Comparison of ENCODE assay signal across 14 cellular contexts in the genomic region with DNA sequence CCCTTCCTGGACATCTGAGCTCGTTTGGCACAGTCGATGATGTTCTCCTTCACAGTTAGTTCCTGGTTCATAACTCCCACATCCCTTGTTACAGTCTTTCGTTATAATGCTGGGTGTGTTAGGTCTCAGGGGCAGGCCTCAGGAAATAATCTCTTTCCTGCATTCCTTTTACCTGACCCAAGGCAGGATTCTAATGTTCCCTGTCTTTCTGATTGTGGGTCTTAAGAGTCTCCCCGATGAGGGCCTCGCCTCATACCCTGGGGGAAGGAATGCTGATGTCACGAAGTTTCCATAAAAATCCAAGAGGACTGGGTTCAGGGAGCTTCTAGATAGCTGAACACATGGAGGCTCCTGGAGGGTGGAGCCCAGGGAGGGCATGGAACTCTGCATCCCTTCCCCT.
DNase-seq lines count a peak whose midpoint lies in the region; ATAC-seq and TF ChIP-seq lines count a peak whose summit lies in the region.
"Had no signal": no experiment of that assay in that cellular context is flagged by ENCODE, and none has a peak within 500 bp of the region (broad histone marks: within the 10 kb centered on the region; RNA-seq: fewer than 3 reads in every experiment).

No MANE protein-coding gene starts in this region.

- H3K4me1 ChIP-seq in ascending aorta (peaks cover 0 to 39% of the 10 kb centered on the region in 2 donors), left lung (peaks cover 35 to 79% of the 10 kb centered on the region in 2 donors)

- H3K9me3 ChIP-seq in ascending aorta (no peaks in the 10 kb centered on the region), left lung (no peaks in the 10 kb centered on the region)
- H3K9me3 ChIP-seq: sigmoid colon had no signal

- intact Hi-C loops in ascending aorta (cut with DNase I): no loop called here
- intact Hi-C loops in left lung (cut with DNase I): no loop called here

- ATAC-seq in left lung (peak; percentile 4), HG02885 (IDR thresholded peaks at IDR 0.05; ENCODE audit: poor library complexity, unreplicated experiment) (no peak)

- H3K4me3 ChIP-seq in ascending aorta (no peak overlapping the region), left lung (no peak overlapping the region)
- H3K4me3 ChIP-seq: sigmoid colon had no signal

- peak; percentile 63 for DNase-seq in A172 (ENCODE audit: low spot score)
- DNase-seq in HPDE6-E6E7 (ENCODE audit: extremely low spot score): peak; percentile 15
- no peak for DNase-seq in ascending aorta (ENCODE audit: low spot score in 2 of 2)
- no peak for DNase-seq in left lung
- DNase-seq in activated CD4-positive, CD25-positive, alpha-beta regulatory T cell (lab: John Stamatoyannopoulos, UW): no peak
- no peak for DNase-seq in OCI-M1 (lab: John Stamatoyannopoulos, UW)
- DNase-seq in SKM-1 (lab: John Stamatoyannopoulos, UW; ENCODE audit: unreplicated experiment): no peak
- DNase-seq: activated CD4-positive, alpha-beta memory T cell treated with anti-CD3 and anti-CD28 coated beads, Interleukin-2, amount 10 ng/mL, durations not matched to agents 7 days and 5 days; AML-193; GDM1; head of caudate nucleus; sigmoid colon; T-cell had no signal

- H3K27me3 ChIP-seq in ascending aorta (no peaks in the 10 kb centered on the region), left lung (no peaks in the 10 kb centered on the region)
- H3K27me3 ChIP-seq: sigmoid colon had no signal

- no peaks in the 10 kb centered on the region for H3K36me3 ChIP-seq in ascending aorta
- H3K36me3 ChIP-seq in left lung: no peaks in the 10 kb centered on the region
- H3K36me3 ChIP-seq: sigmoid colon had no signal

- TF ChIP-seq CTCF in ascending aorta (IDR thresholded peaks at IDR 0.05) (no peak), left lung (IDR thresholded peaks at IDR 0.05) (no peak)

- H3K27ac ChIP-seq in ascending aorta (peak overlapping the region; percentile 16 to 43), left lung (peak overlapping the region; percentile 4 to 42)

Comparison
In these comparisons a context has a peak if more than half of its experiments do, and no peak if none do; other contexts are left out.
1. DNase-seq: peak in A172 (single experiment) and HPDE6-E6E7 (single experiment); none in ascending aorta (0 of 2), left lung (0 of 2), activated CD4-positive, CD25-positive, alpha-beta regulatory T cell (0 of 4), OCI-M1 (single experiment) and SKM-1 (single experiment).